9 cellular contexts compared by ENCODE assay signal in the genomic region with DNA sequence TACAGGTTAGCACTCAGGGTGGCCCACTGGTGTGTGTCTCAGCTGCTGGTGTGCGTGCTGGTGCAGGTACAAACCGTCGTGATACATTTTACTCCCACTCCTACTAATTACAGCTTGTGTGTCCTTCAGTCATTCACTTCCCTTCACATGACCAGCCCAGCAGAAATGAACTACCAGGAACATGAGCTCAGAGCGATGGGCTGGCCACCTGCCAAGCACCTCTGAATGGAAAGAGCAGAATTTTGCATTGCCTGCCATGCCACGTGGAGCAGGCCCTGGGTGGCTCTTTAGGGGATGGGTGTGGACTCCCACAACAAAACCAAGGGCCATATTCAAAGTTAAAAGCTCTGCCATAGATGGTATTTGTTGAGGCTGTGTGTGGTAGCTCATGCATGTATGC. TPM values are rescaled to one million over a fixed set of nuclear protein-coding genes. Genes with fewer than 3 reads are reported as not detected.
DNase-seq lines count a peak whose midpoint lies in the region; ATAC-seq lines count a peak whose summit lies in the region.
"Had no signal": no experiment of that assay in that cellular context is flagged by ENCODE, and none has a peak within 500 bp of the region (broad histone marks: within the 10 kb centered on the region; RNA-seq: fewer than 3 reads in every experiment).

No MANE protein-coding gene starts in this region.

- DNase-seq in activated CD4-positive, alpha-beta T cell treated with anti-CD3 and anti-CD28 coated beads for 36 hours = peak; percentile 18
- no peak for DNase-seq in activated CD4-positive, alpha-beta T cell treated with anti-CD3 and anti-CD28 coated beads, Interleukin-2, amount 50 U/mL, for 4 hours
- peak; percentile 5 to 10 for DNase-seq in SHP77 (lab: John Stamatoyannopoulos, UW)
- peak; percentile 79 for DNase-seq in left ventricle myocardium superior
- DNase-seq in ureter (ENCODE audit: low spot score) = peak; percentile 70
- no peak for DNase-seq in activated T-cell treated with anti-CD3 and anti-CD28 coated beads for 4 hours
- DNase-seq: trophoblast cell had no signal

- H3K27ac Mint-ChIP-seq in activated CD4-positive, alpha-beta T cell treated with anti-CD3 and anti-CD28 coated beads for 36 hours = no peak overlapping the region

- H3K4me3 Mint-ChIP-seq in activated CD4-positive, alpha-beta T cell treated with anti-CD3 and anti-CD28 coated beads for 36 hours = no peak overlapping the region

- ATAC-seq in activated CD4-positive, alpha-beta T cell treated with anti-CD3 and anti-CD28 coated beads for 36 hours = no peak
- peak; percentile 55 for ATAC-seq in left ventricle myocardium superior
- ATAC-seq in HG03025 (IDR thresholded peaks at IDR 0.05; ENCODE audit: low FRiP score, unreplicated experiment) = no peak
- ATAC-seq in activated CD4-positive, CD25-positive, alpha-beta regulatory T cell treated with anti-CD3 and anti-CD28 coated beads, Interleukin-2, amount 50 U/mL, for 24 hours = no peak

- intact Hi-C loops in activated CD4-positive, alpha-beta T cell treated with anti-CD3 and anti-CD28 coated beads for 36 hours (cut with DNase I, micrococcal nuclease) = no loop called here
- intact Hi-C loops in left ventricle myocardium superior (cut with micrococcal nuclease) = no loop called here

- CTCF ChIA-PET in activated CD4-positive, alpha-beta T cell treated with anti-CD3 and anti-CD28 coated beads for 36 hours (lab: Charles Lee) = interaction anchor here (0.6 to 1.0 kb wide), 2 partner anchors 19 to 25 kb away, joined by 3 read pairs; no protein-coding TSS in a partner anchor

- POLR2A ChIA-PET in activated CD4-positive, alpha-beta T cell treated with anti-CD3 and anti-CD28 coated beads for 36 hours (lab: Charles Lee) = no interaction called here

- no peaks in the 10 kb centered on the region for H3K27me3 Mint-ChIP-seq in activated CD4-positive, alpha-beta T cell treated with anti-CD3 and anti-CD28 coated beads for 36 hours

- no peaks in the 10 kb centered on the region for H3K9me3 Mint-ChIP-seq in activated CD4-positive, alpha-beta T cell treated with anti-CD3 and anti-CD28 coated beads for 36 hours (ENCODE audit: low read depth)

- H3K36me3 Mint-ChIP-seq in activated CD4-positive, alpha-beta T cell treated with anti-CD3 and anti-CD28 coated beads for 36 hours (ENCODE audit: low read depth) = no peaks in the 10 kb centered on the region

- peaks cover 10% of the 10 kb centered on the region for H3K4me1 Mint-ChIP-seq in activated CD4-positive, alpha-beta T cell treated with anti-CD3 and anti-CD28 coated beads for 36 hours

RNA-seq across cellular contexts. Expression of gene PGM2, which starts 58.9 kb away (rescaled TPM):
- 10 to 100 TPM; 54.1 to 60.1 TPM for total RNA-seq in activated CD4-positive, alpha-beta T cell treated with anti-CD3 and anti-CD28 coated beads for 36 hours
- total RNA-seq in left ventricle myocardium superior (12.8 TPM), ureter (62.6 TPM)

Comparison
In these comparisons a context has a peak if more than half of its experiments do, and no peak if none do; other contexts are left out.
1. DNase-seq: peak in activated CD4-positive, alpha-beta T cell treated with anti-CD3 and anti-CD28 coated beads for 36 hours (single experiment), SHP77 (2 of 2), left ventricle myocardium superior (single experiment) and ureter (single experiment); none in activated CD4-positive, alpha-beta T cell treated with anti-CD3 and anti-CD28 coated beads, Interleukin-2, amount 50 U/mL, for 4 hours (0 of 2) and activated T-cell treated with anti-CD3 and anti-CD28 coated beads for 4 hours (single experiment).